In the genomic region with DNA sequence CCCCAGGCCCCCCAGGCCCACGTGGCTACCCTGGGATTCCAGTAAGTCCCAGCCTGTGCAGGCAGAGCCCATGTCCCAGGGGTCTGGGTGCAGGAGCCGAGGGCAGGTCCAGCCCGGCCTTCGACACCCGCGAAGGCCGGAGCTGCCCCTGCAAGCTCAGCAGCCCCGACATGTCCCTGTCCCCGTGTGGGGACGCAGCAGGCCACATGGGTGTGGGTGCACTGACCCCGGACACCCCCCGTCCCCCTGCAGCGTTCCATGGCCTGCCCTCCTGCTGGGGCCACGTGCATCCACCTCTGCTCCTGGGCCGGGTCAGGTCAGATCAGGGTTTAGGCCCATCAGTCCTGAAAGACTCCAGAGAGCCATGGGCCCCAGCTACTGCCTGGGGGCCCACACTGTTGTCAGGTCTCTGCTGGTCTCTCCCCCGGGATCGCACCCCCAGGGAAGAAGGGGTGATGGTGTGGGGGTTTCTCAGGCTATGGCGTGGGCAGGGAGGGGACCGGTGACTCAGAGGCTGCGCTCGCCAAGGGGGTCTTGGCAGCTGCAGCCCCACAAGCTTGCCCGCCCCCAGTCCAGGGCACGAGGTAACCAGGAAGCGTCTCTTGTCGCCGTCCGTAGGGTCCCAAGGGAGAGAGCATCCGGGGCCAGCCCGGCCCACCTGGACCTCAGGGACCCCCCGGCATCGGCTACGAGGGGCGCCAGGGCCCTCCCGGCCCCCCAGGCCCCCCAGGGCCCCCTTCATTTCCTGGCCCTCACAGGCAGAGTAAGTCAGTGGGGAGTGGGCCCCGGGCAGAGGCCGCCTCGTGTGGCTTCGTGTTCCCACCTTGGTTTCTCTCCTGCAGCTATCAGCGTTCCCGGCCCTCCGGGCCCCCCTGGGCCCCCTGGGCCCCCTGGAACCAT, we compare ENCODE assay signal across 19 cellular contexts. TPM values are rescaled to one million over a fixed set of nuclear protein-coding genes. Genes with fewer than 3 reads are reported as not detected.
DNase-seq lines count a peak whose midpoint lies in the region; ATAC-seq and TF ChIP-seq lines count a peak whose summit lies in the region.
"Had no signal": no experiment of that assay in that cellular context is flagged by ENCODE, and none has a peak within 500 bp of the region (broad histone marks: within the 10 kb centered on the region; RNA-seq: fewer than 3 reads in every experiment).

No MANE protein-coding gene starts in this region.

- H3K36me3 Mint-ChIP-seq in activated naive CD8-positive, alpha-beta T cell treated with anti-CD3 and anti-CD28 coated beads, Interleukin-2, amount 50 U/mL, for 24 hours (ENCODE audit: low read depth) = no peaks in the 10 kb centered on the region

- H3K36me3 ChIP-seq in BE2C (no peaks in the 10 kb centered on the region), WERI-Rb-1 (no peaks in the 10 kb centered on the region), neutrophil (peaks cover 51% of the 10 kb centered on the region)

- H3K27ac Mint-ChIP-seq in activated naive CD8-positive, alpha-beta T cell treated with anti-CD3 and anti-CD28 coated beads, Interleukin-2, amount 50 U/mL, for 24 hours = no peak overlapping the region
- H3K27ac Mint-ChIP-seq: activated naive CD4-positive, alpha-beta T cell treated with anti-CD3 and anti-CD28 coated beads for 36 hours; memory B cell had no signal

- H3K27me3 Mint-ChIP-seq in activated naive CD8-positive, alpha-beta T cell treated with anti-CD3 and anti-CD28 coated beads, Interleukin-2, amount 50 U/mL, for 24 hours = no peaks in the 10 kb centered on the region

- no peaks in the 10 kb centered on the region for H3K9me3 Mint-ChIP-seq in activated naive CD8-positive, alpha-beta T cell treated with anti-CD3 and anti-CD28 coated beads, Interleukin-2, amount 50 U/mL, for 24 hours
- H3K9me3 Mint-ChIP-seq: memory B cell; T-helper 1 cell treated with Interleukin-12 subunit alpha and Interleukin-12 subunit beta and Interleukin-4 antibody, amounts not matched to agents 30 μg/mL and 1 μg/mL, for 36 hours had no signal

- H3K27me3 ChIP-seq in BE2C (peaks cover 37% of the 10 kb centered on the region), WERI-Rb-1 (ENCODE audit: insufficient read depth, low read depth, severe bottlenecking) (no peaks in the 10 kb centered on the region), right cardiac atrium (ENCODE audit: control insufficient read depth, insufficient read depth) (no peaks in the 10 kb centered on the region), neutrophil (no peaks in the 10 kb centered on the region)
- H3K27me3 ChIP-seq: cardiac muscle cell, pancreas had no signal

- H3K4me1 ChIP-seq in BE2C (no peaks in the 10 kb centered on the region), right cardiac atrium (ENCODE audit: control insufficient read depth, insufficient read depth, low read length) (no peaks in the 10 kb centered on the region), neutrophil (ENCODE audit: control insufficient read depth in 1 of 2, insufficient read depth in 1 of 2, low read depth in 1 of 2, low read length in 1 of 2) (peaks cover 3 to 38% of the 10 kb centered on the region in 2 experiments)
- H3K4me1 ChIP-seq: pancreas had no signal

- intact Hi-C loops in right cardiac atrium (cut with DNase I) = no loop called here

- H3K4me3 ChIP-seq in BE2C (ENCODE audit: low read depth, low read length) = no peak overlapping the region
- H3K4me3 ChIP-seq in WERI-Rb-1 (ENCODE audit: low read depth, low read length) = no peak overlapping the region
- H3K4me3 ChIP-seq in right cardiac atrium (ENCODE audit: low read length) = no peak overlapping the region
- H3K4me3 ChIP-seq in neutrophil (ENCODE audit: low read depth in 1 of 2, low read length in 1 of 2) = no peak overlapping the region
- H3K4me3 ChIP-seq in coronary artery = no peak overlapping the region
- H3K4me3 ChIP-seq: cardiac muscle cell, pancreas had no signal

- H3K9me3 ChIP-seq in BE2C (no peaks in the 10 kb centered on the region), WERI-Rb-1 (ENCODE audit: severe bottlenecking) (no peaks in the 10 kb centered on the region), right cardiac atrium (ENCODE audit: control insufficient read depth, low read length) (no peaks in the 10 kb centered on the region), neutrophil (no peaks in the 10 kb centered on the region)
- H3K9me3 ChIP-seq: pancreas had no signal

- 87% methylated on average over 41 of the region's 41 CpGs for WGBS in right cardiac atrium

- DNase-seq in BE2C (peak; percentile 11), WERI-Rb-1 (peak; percentile 15), right cardiac atrium (peak; percentile 10 to 49 (median 36)), coronary artery (ENCODE audit: low spot score) (no peak), MV-4-11 (lab: John Stamatoyannopoulos, UW) (no peak)
- no peak for DNase-seq in stimulated activated CD4-positive, alpha-beta T cell treated with anti-CD3 and anti-CD28 coated beads, Interleukin-4, amount 100 ng/mL, for 4 hours
- no peak for DNase-seq in activated naive CD8-positive, alpha-beta T cell treated with anti-CD3 and anti-CD28 coated beads, Interleukin-2, amount 50 U/mL, for 24 hours
- DNase-seq: activated CD4-positive, alpha-beta T cell treated with anti-CD3 and anti-CD28 coated beads for 4 hours; activated naive CD4-positive, alpha-beta T cell treated with anti-CD3 and anti-CD28 coated beads for 36 hours; dermis blood vessel endothelial cell; GOT3; NCI-H2029 treated with DMSO at 0.1 percent for 48 hours; NCI-H2227 treated with DMSO at 0.1 percent for 48 hours; stimulated activated CD8-positive, alpha-beta memory T cell treated with anti-CD3 and anti-CD28 coated beads, Interleukin-4, amount 100 ng/mL, for 48 hours had no signal

- H3K27ac ChIP-seq in WERI-Rb-1 = no peak overlapping the region
- H3K27ac ChIP-seq in right cardiac atrium (ENCODE audit: low read length) = no peak overlapping the region
- peak overlapping the region; percentile 79 for H3K27ac ChIP-seq in neutrophil
- H3K27ac ChIP-seq in coronary artery = no peak overlapping the region
- H3K27ac ChIP-seq: pancreas had no signal

- H3K4me1 Mint-ChIP-seq in activated naive CD8-positive, alpha-beta T cell treated with anti-CD3 and anti-CD28 coated beads, Interleukin-2, amount 50 U/mL, for 24 hours = peaks cover 1% of the 10 kb centered on the region

- no peak overlapping the region for H3K4me3 Mint-ChIP-seq in activated naive CD8-positive, alpha-beta T cell treated with anti-CD3 and anti-CD28 coated beads, Interleukin-2, amount 50 U/mL, for 24 hours
- H3K4me3 Mint-ChIP-seq: activated naive CD4-positive, alpha-beta T cell treated with anti-CD3 and anti-CD28 coated beads for 36 hours; memory B cell; T-helper 1 cell treated with Interleukin-12 subunit alpha and Interleukin-12 subunit beta and Interleukin-4 antibody, amounts not matched to agents 30 μg/mL and 1 μg/mL, for 36 hours had no signal

- ATAC-seq in right cardiac atrium = peak in 1 of 2 donors; percentile 2
- ATAC-seq in activated naive CD8-positive, alpha-beta T cell treated with anti-CD3 and anti-CD28 coated beads, Interleukin-2, amount 50 U/mL, for 24 hours = no peak

- TF ChIP-seq CTCF in BE2C (IDR thresholded peaks at IDR 0.05; ENCODE audit: low read depth, low read length) (no peak), WERI-Rb-1 (IDR thresholded peaks at IDR 0.05; ENCODE audit: low read depth, low read length) (no peak), neutrophil (IDR thresholded peaks at IDR 0.05) (no peak), coronary artery (IDR thresholded peaks at IDR 0.05) (no peak)

RNA-seq across cellular contexts. Expression of a gene that starts 37.5 kb away (rescaled TPM):
- polyA plus RNA-seq in BE2C (2012; ENCODE audit: insufficient read depth, insufficient read length, low read depth) = 63.1 TPM
- total RNA-seq in right cardiac atrium = 1 to 10 TPM; 2.3 to 5.0 (median 3.8) TPM
- polyA plus RNA-seq in right cardiac atrium = 3.9 TPM

Comparison
In these comparisons a context has a peak if more than half of its experiments do, and no peak if none do; other contexts are left out.
1. DNase-seq: peak in BE2C (single experiment), WERI-Rb-1 (single experiment) and right cardiac atrium (3 of 3); none in stimulated activated CD4-positive, alpha-beta T cell treated with anti-CD3 and anti-CD28 coated beads, Interleukin-4, amount 100 ng/mL, for 4 hours (0 of 2), coronary artery (single experiment), activated naive CD8-positive, alpha-beta T cell treated with anti-CD3 and anti-CD28 coated beads, Interleukin-2, amount 50 U/mL, for 24 hours (single experiment) and MV-4-11 (single experiment).